Comparison of ENCODE assay signal across 16 cellular contexts in genomic region chr5:38651806-38652205, GRCh38.
"Had no signal": no experiment of that assay in that cellular context is flagged by ENCODE, and none has a peak within 500 bp of the region (broad histone marks: within the 10 kb centered on the region; RNA-seq: fewer than 3 reads in every experiment).

No MANE protein-coding gene starts in this region.

- DNase-seq: activated CD4-positive, alpha-beta T cell treated with anti-CD3 and anti-CD28 coated beads, Interleukin-2, amount 10 ng/mL, durations not matched to agents 7 days and 5 days; activated CD4-positive, CD25-positive, alpha-beta regulatory T cell; activated CD8-positive, alpha-beta T cell treated with anti-CD3 and anti-CD28 coated beads, Interleukin-2, amount 10 ng/mL, durations not matched to agents 7 days and 5 days; activated naive CD4-positive, alpha-beta T cell treated with anti-CD3 and anti-CD28 coated beads for 36 hours; activated naive CD8-positive, alpha-beta T cell treated with anti-CD3 and anti-CD28 coated beads, Interleukin-2, amount 50 U/mL, for 24 hours; activated T-cell treated with anti-CD3 and anti-CD28 coated beads, Interleukin-2, amount 50 U/mL, for 24 hours; aorta; natural killer cell; pancreas; sigmoid colon; stimulated activated naive B cell treated with anti-CD40 and anti-IgM and Interleukin-4, amounts not matched to agents 10 μg/mL and 1 μg/mL and 100 μg/mL, for 72 hours; T-cell; thyroid gland had no signal

- H3K36me3 ChIP-seq: pancreas, sigmoid colon, thyroid gland had no signal

- H3K27me3 ChIP-seq: pancreas, sigmoid colon, thyroid gland had no signal

- H3K4me3 Mint-ChIP-seq: activated CD4-positive, alpha-beta T cell treated with anti-CD3 and anti-CD28 coated beads, Interleukin-2, amount 10 ng/mL, durations not matched to agents 7 days and 5 days; activated CD8-positive, alpha-beta T cell treated with anti-CD3 and anti-CD28 coated beads, Interleukin-2, amount 10 ng/mL, durations not matched to agents 7 days and 5 days; activated naive CD4-positive, alpha-beta T cell treated with anti-CD3 and anti-CD28 coated beads for 36 hours; activated naive CD8-positive, alpha-beta T cell treated with anti-CD3 and anti-CD28 coated beads, Interleukin-2, amount 50 U/mL, for 24 hours; activated T-cell treated with anti-CD3 and anti-CD28 coated beads, Interleukin-2, amount 50 U/mL, for 24 hours; central memory CD8-positive, alpha-beta T cell; memory B cell; natural killer cell; stimulated activated naive B cell treated with anti-CD40 and anti-IgM and Interleukin-4, amounts not matched to agents 10 μg/mL and 1 μg/mL and 100 μg/mL, for 72 hours had no signal

- H3K4me1 ChIP-seq: pancreas, sigmoid colon had no signal

- H3K36me3 Mint-ChIP-seq: memory B cell; natural killer cell; stimulated activated naive B cell treated with anti-CD40 and anti-IgM and Interleukin-4, amounts not matched to agents 10 μg/mL and 1 μg/mL and 100 μg/mL, for 72 hours; T-cell had no signal

- H3K9me3 ChIP-seq: pancreas, sigmoid colon, thyroid gland had no signal

- ATAC-seq: activated CD8-positive, alpha-beta T cell treated with anti-CD3 and anti-CD28 coated beads, Interleukin-2, amount 10 ng/mL, durations not matched to agents 7 days and 5 days; activated naive CD8-positive, alpha-beta T cell treated with anti-CD3 and anti-CD28 coated beads, Interleukin-2, amount 50 U/mL, for 24 hours; natural killer cell; pancreas; stimulated activated naive B cell treated with anti-CD40 and anti-IgM and Interleukin-4, amounts not matched to agents 10 μg/mL and 1 μg/mL and 100 μg/mL, for 72 hours; T-cell had no signal

- H3K27ac Mint-ChIP-seq: activated CD4-positive, alpha-beta T cell treated with anti-CD3 and anti-CD28 coated beads, Interleukin-2, amount 10 ng/mL, durations not matched to agents 7 days and 5 days; activated CD8-positive, alpha-beta T cell treated with anti-CD3 and anti-CD28 coated beads, Interleukin-2, amount 10 ng/mL, durations not matched to agents 7 days and 5 days; activated naive CD4-positive, alpha-beta T cell treated with anti-CD3 and anti-CD28 coated beads for 36 hours; activated naive CD8-positive, alpha-beta T cell treated with anti-CD3 and anti-CD28 coated beads, Interleukin-2, amount 50 U/mL, for 24 hours; activated T-cell treated with anti-CD3 and anti-CD28 coated beads, Interleukin-2, amount 50 U/mL, for 24 hours; memory B cell; natural killer cell; stimulated activated naive B cell treated with anti-CD40 and anti-IgM and Interleukin-4, amounts not matched to agents 10 μg/mL and 1 μg/mL and 100 μg/mL, for 72 hours; T-cell had no signal

- H3K27ac ChIP-seq: coronary artery, pancreas, sigmoid colon had no signal

- H3K4me3 ChIP-seq: pancreas, sigmoid colon, thyroid gland had no signal

- H3K9me3 Mint-ChIP-seq: activated CD4-positive, alpha-beta T cell treated with anti-CD3 and anti-CD28 coated beads, Interleukin-2, amount 10 ng/mL, durations not matched to agents 7 days and 5 days; activated naive CD4-positive, alpha-beta T cell treated with anti-CD3 and anti-CD28 coated beads for 36 hours; activated naive CD8-positive, alpha-beta T cell treated with anti-CD3 and anti-CD28 coated beads, Interleukin-2, amount 50 U/mL, for 24 hours; activated T-cell treated with anti-CD3 and anti-CD28 coated beads, Interleukin-2, amount 50 U/mL, for 24 hours; central memory CD8-positive, alpha-beta T cell; memory B cell; natural killer cell; T-cell had no signal
